ENCODE assay signal across 2 cellular contexts in the genomic region with DNA sequence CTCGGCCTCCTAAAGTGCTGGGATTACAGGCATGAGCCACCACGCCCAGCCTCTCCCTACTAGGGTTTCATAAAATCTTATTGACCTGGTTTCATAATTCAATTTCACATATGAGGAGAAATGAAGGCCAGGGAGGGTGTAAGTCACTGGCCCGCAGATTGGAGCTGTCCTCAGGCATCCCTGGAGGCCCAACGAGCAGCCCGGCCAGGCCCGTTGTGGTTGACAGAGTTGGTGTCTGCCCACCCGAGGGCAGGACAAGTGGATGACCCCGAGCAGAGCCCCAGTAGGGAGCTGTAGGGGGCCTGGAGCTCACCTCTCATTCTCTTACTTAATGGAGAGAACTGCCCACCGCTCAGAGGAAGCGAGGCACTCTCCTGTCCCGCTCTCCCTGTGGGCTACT.
TF ChIP-seq lines count a peak whose summit lies in the region.

No MANE protein-coding gene starts in this region.

TF ChIP-seq in SK-N-SH, 30 proteins besides CTCF, POLR2A, EP300 and RAD21:
- TF ChIP-seq, protein P1, sequence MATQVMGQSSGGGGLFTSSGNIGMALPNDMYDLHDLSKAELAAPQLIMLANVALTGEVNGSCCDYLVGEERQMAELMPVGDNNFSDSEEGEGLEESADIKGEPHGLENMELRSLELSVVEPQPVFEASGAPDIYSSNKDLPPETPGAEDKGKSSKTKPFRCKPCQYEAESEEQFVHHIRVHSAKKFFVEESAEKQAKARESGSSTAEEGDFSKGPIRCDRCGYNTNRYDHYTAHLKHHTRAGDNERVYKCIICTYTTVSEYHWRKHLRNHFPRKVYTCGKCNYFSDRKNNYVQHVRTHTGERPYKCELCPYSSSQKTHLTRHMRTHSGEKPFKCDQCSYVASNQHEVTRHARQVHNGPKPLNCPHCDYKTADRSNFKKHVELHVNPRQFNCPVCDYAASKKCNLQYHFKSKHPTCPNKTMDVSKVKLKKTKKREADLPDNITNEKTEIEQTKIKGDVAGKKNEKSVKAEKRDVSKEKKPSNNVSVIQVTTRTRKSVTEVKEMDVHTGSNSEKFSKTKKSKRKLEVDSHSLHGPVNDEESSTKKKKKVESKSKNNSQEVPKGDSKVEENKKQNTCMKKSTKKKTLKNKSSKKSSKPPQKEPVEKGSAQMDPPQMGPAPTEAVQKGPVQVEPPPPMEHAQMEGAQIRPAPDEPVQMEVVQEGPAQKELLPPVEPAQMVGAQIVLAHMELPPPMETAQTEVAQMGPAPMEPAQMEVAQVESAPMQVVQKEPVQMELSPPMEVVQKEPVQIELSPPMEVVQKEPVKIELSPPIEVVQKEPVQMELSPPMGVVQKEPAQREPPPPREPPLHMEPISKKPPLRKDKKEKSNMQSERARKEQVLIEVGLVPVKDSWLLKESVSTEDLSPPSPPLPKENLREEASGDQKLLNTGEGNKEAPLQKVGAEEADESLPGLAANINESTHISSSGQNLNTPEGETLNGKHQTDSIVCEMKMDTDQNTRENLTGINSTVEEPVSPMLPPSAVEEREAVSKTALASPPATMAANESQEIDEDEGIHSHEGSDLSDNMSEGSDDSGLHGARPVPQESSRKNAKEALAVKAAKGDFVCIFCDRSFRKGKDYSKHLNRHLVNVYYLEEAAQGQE (IDR thresholded peaks at IDR 0.05; ENCODE audit: low read depth, low read length): no peak
- TF ChIP-seq, protein P2, sequence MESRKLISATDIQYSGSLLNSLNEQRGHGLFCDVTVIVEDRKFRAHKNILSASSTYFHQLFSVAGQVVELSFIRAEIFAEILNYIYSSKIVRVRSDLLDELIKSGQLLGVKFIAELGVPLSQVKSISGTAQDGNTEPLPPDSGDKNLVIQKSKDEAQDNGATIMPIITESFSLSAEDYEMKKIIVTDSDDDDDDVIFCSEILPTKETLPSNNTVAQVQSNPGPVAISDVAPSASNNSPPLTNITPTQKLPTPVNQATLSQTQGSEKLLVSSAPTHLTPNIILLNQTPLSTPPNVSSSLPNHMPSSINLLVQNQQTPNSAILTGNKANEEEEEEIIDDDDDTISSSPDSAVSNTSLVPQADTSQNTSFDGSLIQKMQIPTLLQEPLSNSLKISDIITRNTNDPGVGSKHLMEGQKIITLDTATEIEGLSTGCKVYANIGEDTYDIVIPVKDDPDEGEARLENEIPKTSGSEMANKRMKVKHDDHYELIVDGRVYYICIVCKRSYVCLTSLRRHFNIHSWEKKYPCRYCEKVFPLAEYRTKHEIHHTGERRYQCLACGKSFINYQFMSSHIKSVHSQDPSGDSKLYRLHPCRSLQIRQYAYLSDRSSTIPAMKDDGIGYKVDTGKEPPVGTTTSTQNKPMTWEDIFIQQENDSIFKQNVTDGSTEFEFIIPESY (IDR thresholded peaks at IDR 0.05; ENCODE audit: borderline replicate concordance, low read depth): no peak
- TF ChIP-seq GABPA (IDR thresholded peaks at IDR 0.05; ENCODE audit: low read depth) (no peak), SMC3 (IDR thresholded peaks at IDR 0.05; ENCODE audit: low read depth, low read length) (no peak)

TF ChIP-seq in SK-N-SH treated with all-trans-retinoic acid at 6 μM for 48 hours, 23 proteins besides CTCF, POLR2A, EP300 and RAD21 (continued from another document):
- TF ChIP-seq, protein P3, sequence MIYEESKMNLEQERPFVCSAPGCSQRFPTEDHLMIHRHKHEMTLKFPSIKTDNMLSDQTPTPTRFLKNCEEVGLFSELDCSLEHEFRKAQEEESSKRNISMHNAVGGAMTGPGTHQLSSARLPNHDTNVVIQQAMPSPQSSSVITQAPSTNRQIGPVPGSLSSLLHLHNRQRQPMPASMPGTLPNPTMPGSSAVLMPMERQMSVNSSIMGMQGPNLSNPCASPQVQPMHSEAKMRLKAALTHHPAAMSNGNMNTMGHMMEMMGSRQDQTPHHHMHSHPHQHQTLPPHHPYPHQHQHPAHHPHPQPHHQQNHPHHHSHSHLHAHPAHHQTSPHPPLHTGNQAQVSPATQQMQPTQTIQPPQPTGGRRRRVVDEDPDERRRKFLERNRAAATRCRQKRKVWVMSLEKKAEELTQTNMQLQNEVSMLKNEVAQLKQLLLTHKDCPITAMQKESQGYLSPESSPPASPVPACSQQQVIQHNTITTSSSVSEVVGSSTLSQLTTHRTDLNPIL (CRISPR knock-in tag; IDR thresholded peaks at IDR 0.05; ENCODE audit: low read depth): no peak
- TF ChIP-seq ZNF565 (CRISPR knock-in tag; conservative IDR thresholded peaks at IDR 0.05; ENCODE audit: low read depth): no peak
- no peak for TF ChIP-seq BACH2 (CRISPR knock-in tag; IDR thresholded peaks at IDR 0.05; ENCODE audit: borderline replicate concordance)
- no peak for TF ChIP-seq ESRRG (CRISPR knock-in tag; IDR thresholded peaks at IDR 0.05)
- no peak for TF ChIP-seq PATZ1 (CRISPR knock-in tag; IDR thresholded peaks at IDR 0.05; ENCODE audit: borderline replicate concordance)
- TF ChIP-seq, protein P4, sequence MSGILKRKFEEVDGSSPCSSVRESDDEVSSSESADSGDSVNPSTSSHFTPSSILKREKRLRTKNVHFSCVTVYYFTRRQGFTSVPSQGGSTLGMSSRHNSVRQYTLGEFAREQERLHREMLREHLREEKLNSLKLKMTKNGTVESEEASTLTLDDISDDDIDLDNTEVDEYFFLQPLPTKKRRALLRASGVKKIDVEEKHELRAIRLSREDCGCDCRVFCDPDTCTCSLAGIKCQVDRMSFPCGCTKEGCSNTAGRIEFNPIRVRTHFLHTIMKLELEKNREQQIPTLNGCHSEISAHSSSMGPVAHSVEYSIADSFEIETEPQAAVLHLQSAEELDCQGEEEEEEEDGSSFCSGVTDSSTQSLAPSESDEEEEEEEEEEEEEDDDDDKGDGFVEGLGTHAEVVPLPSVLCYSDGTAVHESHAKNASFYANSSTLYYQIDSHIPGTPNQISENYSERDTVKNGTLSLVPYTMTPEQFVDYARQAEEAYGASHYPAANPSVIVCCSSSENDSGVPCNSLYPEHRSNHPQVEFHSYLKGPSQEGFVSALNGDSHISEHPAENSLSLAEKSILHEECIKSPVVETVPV (CRISPR knock-in tag; IDR thresholded peaks at IDR 0.05): no peak
- TF ChIP-seq, protein P5, sequence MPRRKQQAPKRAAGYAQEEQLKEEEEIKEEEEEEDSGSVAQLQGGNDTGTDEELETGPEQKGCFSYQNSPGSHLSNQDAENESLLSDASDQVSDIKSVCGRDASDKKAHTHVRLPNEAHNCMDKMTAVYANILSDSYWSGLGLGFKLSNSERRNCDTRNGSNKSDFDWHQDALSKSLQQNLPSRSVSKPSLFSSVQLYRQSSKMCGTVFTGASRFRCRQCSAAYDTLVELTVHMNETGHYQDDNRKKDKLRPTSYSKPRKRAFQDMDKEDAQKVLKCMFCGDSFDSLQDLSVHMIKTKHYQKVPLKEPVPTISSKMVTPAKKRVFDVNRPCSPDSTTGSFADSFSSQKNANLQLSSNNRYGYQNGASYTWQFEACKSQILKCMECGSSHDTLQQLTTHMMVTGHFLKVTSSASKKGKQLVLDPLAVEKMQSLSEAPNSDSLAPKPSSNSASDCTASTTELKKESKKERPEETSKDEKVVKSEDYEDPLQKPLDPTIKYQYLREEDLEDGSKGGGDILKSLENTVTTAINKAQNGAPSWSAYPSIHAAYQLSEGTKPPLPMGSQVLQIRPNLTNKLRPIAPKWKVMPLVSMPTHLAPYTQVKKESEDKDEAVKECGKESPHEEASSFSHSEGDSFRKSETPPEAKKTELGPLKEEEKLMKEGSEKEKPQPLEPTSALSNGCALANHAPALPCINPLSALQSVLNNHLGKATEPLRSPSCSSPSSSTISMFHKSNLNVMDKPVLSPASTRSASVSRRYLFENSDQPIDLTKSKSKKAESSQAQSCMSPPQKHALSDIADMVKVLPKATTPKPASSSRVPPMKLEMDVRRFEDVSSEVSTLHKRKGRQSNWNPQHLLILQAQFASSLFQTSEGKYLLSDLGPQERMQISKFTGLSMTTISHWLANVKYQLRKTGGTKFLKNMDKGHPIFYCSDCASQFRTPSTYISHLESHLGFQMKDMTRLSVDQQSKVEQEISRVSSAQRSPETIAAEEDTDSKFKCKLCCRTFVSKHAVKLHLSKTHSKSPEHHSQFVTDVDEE (CRISPR knock-in tag; IDR thresholded peaks at IDR 0.05): no peak
TF ChIP-seq in SK-N-SH treated with all-trans-retinoic acid at 6 μM for 48 hours: peak in this region for 0.
